13 cellular contexts compared by ENCODE assay signal in genomic region chr17:61209524-61209923, GRCh38.
A peak's percentile ranks its signal among the peaks of the same experiment; 100 is the strongest.
DNase-seq lines count a peak whose midpoint lies in the region; ATAC-seq and TF ChIP-seq lines count a peak whose summit lies in the region.
"Had no signal": no experiment of that assay in that cellular context is flagged by ENCODE, and none has a peak within 500 bp of the region (broad histone marks: within the 10 kb centered on the region; RNA-seq: fewer than 3 reads in every experiment).

No MANE protein-coding gene starts in this region.

- H3T11ph ChIP-seq in H9 (ENCODE audit: low read length), result no peak overlapping the region

- H3K23ac ChIP-seq in H9 (ENCODE audit: insufficient read length, low read depth, low read length), result no peak overlapping the region

- H2BK20ac ChIP-seq in H9 (ENCODE audit: low read depth, low read length, poor library complexity, severe bottlenecking), result no peak overlapping the region

- H3K9me3 Mint-ChIP-seq in H9, result no peaks in the 10 kb centered on the region
- H3K9me3 Mint-ChIP-seq: activated CD8-positive, alpha-beta T cell treated with anti-CD3 and anti-CD28 coated beads for 36 hours; activated naive CD4-positive, alpha-beta T cell treated with anti-CD3 and anti-CD28 coated beads, Interleukin-2, amount 50 U/mL, for 24 hours; T-helper 2 cell treated with Interferon-gamma antibody and Interleukin-4, amounts not matched to agents 5 μg/mL and 100 μg/mL, for 36 hours had no signal

- no peak for TF ChIP-seq CTCF in PC-3 (conservative IDR thresholded peaks at IDR 0.05; ENCODE audit: low read depth, low read length)
- no peak for TF ChIP-seq CTCF in H9 (conservative IDR thresholded peaks at IDR 0.05)

- no peak overlapping the region for H2AK5ac ChIP-seq in H9 (ENCODE audit: insufficient read length, low read length)

- H3K27me3 ChIP-seq in ACC112 (ENCODE audit: insufficient read depth, low read length), result no peaks in the 10 kb centered on the region
- no peaks in the 10 kb centered on the region for H3K27me3 ChIP-seq in SJCRH30
- no peaks in the 10 kb centered on the region for H3K27me3 ChIP-seq in neuron (ENCODE audit: insufficient read depth, low read length)
- no peaks in the 10 kb centered on the region for H3K27me3 ChIP-seq in PC-3 (ENCODE audit: low read length)
- H3K27me3 ChIP-seq in H9 (ENCODE audit: insufficient read depth, low read length), result no peaks in the 10 kb centered on the region

- H3K36me3 ChIP-seq in ACC112 (ENCODE audit: insufficient read depth, low read length) (no peaks in the 10 kb centered on the region), SJCRH30 (no peaks in the 10 kb centered on the region), neuron (ENCODE audit: insufficient read depth, low read length) (no peaks in the 10 kb centered on the region), PC-3 (ENCODE audit: low read depth, low read length) (no peaks in the 10 kb centered on the region)

- no peak overlapping the region for H3K14ac ChIP-seq in H9 (ENCODE audit: insufficient read depth, low read length)

- H3K4me3 ChIP-seq in ACC112 (ENCODE audit: low read depth, low read length) (no peak overlapping the region), SJCRH30 (no peak overlapping the region; the same call in 1 of the 2 replicates), neuron (ENCODE audit: low read length) (no peak overlapping the region), PC-3 (ENCODE audit: low read length) (no peak overlapping the region)

- peak overlapping the region; percentile 13 for H2AFZ ChIP-seq in ACC112 (ENCODE audit: low read length, unreplicated experiment)
- peak overlapping the region; percentile 8 for H2AFZ ChIP-seq in neuron (ENCODE audit: low read depth, low read length)
- H2AFZ ChIP-seq in PC-3 (ENCODE audit: low read length), result no peak overlapping the region
- H2AFZ ChIP-seq in H9 (ENCODE audit: low read length), result no peak overlapping the region

- no peaks in the 10 kb centered on the region for H3F3A ChIP-seq in PC-3 (ENCODE audit: low read length, unreplicated experiment)

- H3K9ac ChIP-seq in PC-3 (ENCODE audit: low read length) (no peak overlapping the region), H9 (ENCODE audit: extremely low read depth, insufficient read length, low read length) (no peak overlapping the region)

- WGBS in H9 (ENCODE audit: extremely low coverage, insufficient read length, low lambda C conversion rate), result no CpG with 5 or more reads among the region's 6 CpGs

- no peak overlapping the region for H3K18ac ChIP-seq in H9 (ENCODE audit: insufficient read length, low read depth, low read length)

- no peaks in the 10 kb centered on the region for H3K36me3 Mint-ChIP-seq in H9 (ENCODE audit: insufficient read depth in 1 of 3, low read depth in 3 of 3)
- H3K36me3 Mint-ChIP-seq: activated naive CD4-positive, alpha-beta T cell treated with anti-CD3 and anti-CD28 coated beads, Interleukin-2, amount 50 U/mL, for 24 hours had no signal

- no peak overlapping the region for H2BK120ac ChIP-seq in H9 (ENCODE audit: low read depth, low read length, poor library complexity, severe bottlenecking)

- ATAC-seq in Right ventricle myocardium superior (ENCODE audit: poor library complexity), result peak; percentile 74
- no peak for ATAC-seq in PC-3
- ATAC-seq: activated CD8-positive, alpha-beta T cell treated with anti-CD3 and anti-CD28 coated beads for 36 hours had no signal

- no peak overlapping the region for H4K91ac ChIP-seq in H9 (ENCODE audit: insufficient read length, low read depth, low read length)

- no TSS peak for BruUV-seq in PC-3 (replicated peaks; lab: Mats Ljungman, UMichigan)

- H2BK15ac ChIP-seq in H9 (ENCODE audit: low read depth, low read length), result no peak overlapping the region

- no peaks in the 10 kb centered on the region for H3K27me3 Mint-ChIP-seq in H9 (ENCODE audit: low read depth)
- H3K27me3 Mint-ChIP-seq: activated CD8-positive, alpha-beta T cell treated with anti-CD3 and anti-CD28 coated beads for 36 hours; activated naive CD4-positive, alpha-beta T cell treated with anti-CD3 and anti-CD28 coated beads, Interleukin-2, amount 50 U/mL, for 24 hours had no signal

- H3K79me1 ChIP-seq in H9 (ENCODE audit: insufficient read depth, low read depth, low read length, poor library complexity, severe bottlenecking), result no peaks in the 10 kb centered on the region

- H3K56ac ChIP-seq in H9 (ENCODE audit: insufficient read length, low read depth, low read length), result no peak overlapping the region

- peaks cover 25 to 31% of the 10 kb centered on the region in 2 experiments for H3K4me1 Mint-ChIP-seq in H9
- H3K4me1 Mint-ChIP-seq: activated naive CD4-positive, alpha-beta T cell treated with anti-CD3 and anti-CD28 coated beads, Interleukin-2, amount 50 U/mL, for 24 hours had no signal

- no peak overlapping the region for H3K4me3 Mint-ChIP-seq in H9
- H3K4me3 Mint-ChIP-seq: activated CD8-positive, alpha-beta T cell treated with anti-CD3 and anti-CD28 coated beads for 36 hours; activated naive CD4-positive, alpha-beta T cell treated with anti-CD3 and anti-CD28 coated beads, Interleukin-2, amount 50 U/mL, for 24 hours; T-helper 2 cell treated with Interferon-gamma antibody and Interleukin-4, amounts not matched to agents 5 μg/mL and 100 μg/mL, for 36 hours had no signal

- H4K20me1 ChIP-seq in PC-3 (ENCODE audit: low read length) (no peaks in the 10 kb centered on the region), H9 (ENCODE audit: control insufficient read depth, insufficient read depth, insufficient read length) (no peaks in the 10 kb centered on the region)

- H3K4me1 ChIP-seq in ACC112 (ENCODE audit: control insufficient read depth, insufficient read depth, low read length, unreplicated experiment) (peaks cover 20% of the 10 kb centered on the region), SJCRH30 (peaks cover 30% of the 10 kb centered on the region), neuron (ENCODE audit: insufficient read depth, low read length) (peaks cover 34% of the 10 kb centered on the region), PC-3 (ENCODE audit: insufficient read depth, low read length) (peaks cover 4% of the 10 kb centered on the region; the same call in 1 of the 2 replicates), H9 (ENCODE audit: insufficient read depth, low read length) (no peaks in the 10 kb centered on the region)

- H3K79me2 ChIP-seq in ACC112 (ENCODE audit: control insufficient read depth, insufficient read depth, low read length, unreplicated experiment) (no peaks in the 10 kb centered on the region), PC-3 (ENCODE audit: low read length) (no peaks in the 10 kb centered on the region), H9 (ENCODE audit: insufficient read depth, low read length) (no peaks in the 10 kb centered on the region)

- no peak overlapping the region for H4K8ac ChIP-seq in H9 (replicated peaks; ENCODE audit: insufficient read length, low read depth, low read length)

- H2BK12ac ChIP-seq in H9 (ENCODE audit: insufficient read length, low read depth, low read length), result no peak overlapping the region

- H3K4me2 ChIP-seq in PC-3 (ENCODE audit: low read length), result no peak overlapping the region
- H3K4me2 ChIP-seq in H9 (ENCODE audit: insufficient read depth, insufficient read length, low read length), result no peak overlapping the region

- H3K27ac ChIP-seq in ACC112 (ENCODE audit: low read depth, low read length) (no peak overlapping the region), SJCRH30 (peak overlapping the region; percentile 36), PC-3 (ENCODE audit: low read length) (no peak overlapping the region), H9 (ENCODE audit: insufficient read length, low read depth, low read length) (no peak overlapping the region)

- no peak overlapping the region for H3K4ac ChIP-seq in H9 (ENCODE audit: low read depth, low read length)

- no peak overlapping the region for H4K5ac ChIP-seq in H9 (ENCODE audit: insufficient read length, low read depth, low read length)

- H3K23me2 ChIP-seq in H9 (ENCODE audit: insufficient read length, low read depth, low read length, poor library complexity, severe bottlenecking), result no peaks in the 10 kb centered on the region

- no peaks in the 10 kb centered on the region for H3K9me2 ChIP-seq in PC-3 (replicated peaks; ENCODE audit: low read length)

- DNase-seq in SJCRH30 (peak; percentile 12 to 58), Right ventricle myocardium superior (no peak), OCI-M2 (lab: John Stamatoyannopoulos, UW; ENCODE audit: unreplicated experiment) (no peak), PC-3 (no peak), H9 (no peak)
- DNase-seq in central memory CD4-positive, alpha-beta T cell, result no peak
- DNase-seq: activated CD8-positive, alpha-beta T cell treated with anti-CD3 and anti-CD28 coated beads for 36 hours; NCI-H187; stimulated activated CD4-positive, alpha-beta T cell treated with anti-CD3 and anti-CD28 coated beads, Interleukin-12 subunit alpha, Interleukin-12 subunit beta, amount 100 ng/mL, for 4 hours had no signal

- intact Hi-C loops in Right ventricle myocardium superior (cut with DNase I) (no loop called here), PC-3 (cut with micrococcal nuclease) (no loop called here)

- H3K9me3 ChIP-seq in SJCRH30 (replicated peaks) (no peaks in the 10 kb centered on the region), neuron (ENCODE audit: low read length) (no peaks in the 10 kb centered on the region), PC-3 (ENCODE audit: low read length) (no peaks in the 10 kb centered on the region), H9 (ENCODE audit: control insufficient read depth, low read depth, low read length) (no peaks in the 10 kb centered on the region)

- H2BK5ac ChIP-seq in H9 (ENCODE audit: insufficient read length, low read length), result no peak overlapping the region

- POLR2A ChIA-PET in PC-3 (lab: Charles Lee; ENCODE audit: unreplicated experiment), result no interaction called here

- CTCF ChIA-PET in PC-3 (lab: Charles Lee), result no interaction called here

- peak overlapping the region in 1 of 3 experiments; percentile 51; a peak in 1 of 7 replicates for H3K27ac Mint-ChIP-seq in H9
- H3K27ac Mint-ChIP-seq: activated CD8-positive, alpha-beta T cell treated with anti-CD3 and anti-CD28 coated beads for 36 hours; activated naive CD4-positive, alpha-beta T cell treated with anti-CD3 and anti-CD28 coated beads, Interleukin-2, amount 50 U/mL, for 24 hours; T-helper 2 cell treated with Interferon-gamma antibody and Interleukin-4, amounts not matched to agents 5 μg/mL and 100 μg/mL, for 36 hours had no signal

Comparison
In these comparisons a context has a peak if more than half of its experiments do, and no peak if none do; other contexts are left out.
1. H2AFZ ChIP-seq: peak in ACC112 (single experiment) and neuron (single experiment); none in PC-3 (single experiment) and H9 (single experiment).
2. DNase-seq: peak in SJCRH30 (2 of 2); none in Right ventricle myocardium superior (single experiment), OCI-M2 (single experiment), PC-3 (single experiment), H9 (single experiment) and central memory CD4-positive, alpha-beta T cell (single experiment).